1 cellular context compared by ENCODE assay signal in the genomic region with DNA sequence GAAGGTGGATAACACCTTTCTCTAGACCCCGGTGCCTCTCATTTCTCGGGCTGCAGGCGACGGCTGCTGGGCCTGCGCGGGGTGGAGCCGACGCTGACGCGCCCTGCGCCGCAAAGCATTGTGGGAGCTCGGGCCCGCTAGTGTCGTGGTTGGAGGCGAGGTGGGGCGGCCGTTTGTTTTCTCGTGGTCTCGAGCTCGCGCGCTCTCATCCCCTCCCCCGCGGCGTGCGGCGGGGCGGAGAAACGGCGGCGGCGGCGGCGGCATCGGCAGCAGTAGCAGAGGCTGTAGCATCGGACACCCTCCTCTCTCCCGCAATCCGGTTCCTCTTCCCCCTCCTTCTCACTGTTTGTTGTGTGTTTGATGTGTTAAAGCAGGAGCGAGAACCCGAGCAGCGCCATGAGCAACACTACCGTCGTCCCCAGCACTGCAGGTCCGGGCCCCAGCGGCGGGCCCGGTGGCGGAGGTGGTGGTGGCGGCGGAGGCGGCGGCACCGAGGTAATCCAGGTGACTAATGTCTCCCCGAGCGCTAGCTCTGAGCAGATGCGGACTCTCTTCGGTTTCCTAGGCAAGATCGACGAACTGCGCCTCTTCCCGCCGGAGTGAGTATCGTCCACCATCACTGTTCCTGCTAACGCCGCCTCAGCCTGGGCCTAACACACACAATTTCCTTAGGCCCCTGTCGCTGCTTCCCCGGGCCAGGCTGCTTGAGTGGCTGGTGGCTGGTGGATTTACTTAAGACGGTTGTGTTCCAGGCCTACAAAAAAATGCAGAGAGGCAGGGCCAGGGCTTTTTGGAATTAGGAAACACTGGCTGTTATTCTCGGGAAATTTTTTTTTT.
TF ChIP-seq lines count a peak whose summit lies in the region.

A gene with protein sequence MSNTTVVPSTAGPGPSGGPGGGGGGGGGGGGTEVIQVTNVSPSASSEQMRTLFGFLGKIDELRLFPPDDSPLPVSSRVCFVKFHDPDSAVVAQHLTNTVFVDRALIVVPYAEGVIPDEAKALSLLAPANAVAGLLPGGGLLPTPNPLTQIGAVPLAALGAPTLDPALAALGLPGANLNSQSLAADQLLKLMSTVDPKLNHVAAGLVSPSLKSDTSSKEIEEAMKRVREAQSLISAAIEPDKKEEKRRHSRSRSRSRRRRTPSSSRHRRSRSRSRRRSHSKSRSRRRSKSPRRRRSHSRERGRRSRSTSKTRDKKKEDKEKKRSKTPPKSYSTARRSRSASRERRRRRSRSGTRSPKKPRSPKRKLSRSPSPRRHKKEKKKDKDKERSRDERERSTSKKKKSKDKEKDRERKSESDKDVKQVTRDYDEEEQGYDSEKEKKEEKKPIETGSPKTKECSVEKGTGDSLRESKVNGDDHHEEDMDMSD (plus strand): TSS at position 140 of the 837 bp plus-strand sequence. CDS start 257 bp downstream, at position 397.

TF ChIP-seq in WTC11, 78 proteins besides CTCF, POLR2A, EP300 and RAD21 (continued from another document and continues in another):
- TF ChIP-seq, protein P1, sequence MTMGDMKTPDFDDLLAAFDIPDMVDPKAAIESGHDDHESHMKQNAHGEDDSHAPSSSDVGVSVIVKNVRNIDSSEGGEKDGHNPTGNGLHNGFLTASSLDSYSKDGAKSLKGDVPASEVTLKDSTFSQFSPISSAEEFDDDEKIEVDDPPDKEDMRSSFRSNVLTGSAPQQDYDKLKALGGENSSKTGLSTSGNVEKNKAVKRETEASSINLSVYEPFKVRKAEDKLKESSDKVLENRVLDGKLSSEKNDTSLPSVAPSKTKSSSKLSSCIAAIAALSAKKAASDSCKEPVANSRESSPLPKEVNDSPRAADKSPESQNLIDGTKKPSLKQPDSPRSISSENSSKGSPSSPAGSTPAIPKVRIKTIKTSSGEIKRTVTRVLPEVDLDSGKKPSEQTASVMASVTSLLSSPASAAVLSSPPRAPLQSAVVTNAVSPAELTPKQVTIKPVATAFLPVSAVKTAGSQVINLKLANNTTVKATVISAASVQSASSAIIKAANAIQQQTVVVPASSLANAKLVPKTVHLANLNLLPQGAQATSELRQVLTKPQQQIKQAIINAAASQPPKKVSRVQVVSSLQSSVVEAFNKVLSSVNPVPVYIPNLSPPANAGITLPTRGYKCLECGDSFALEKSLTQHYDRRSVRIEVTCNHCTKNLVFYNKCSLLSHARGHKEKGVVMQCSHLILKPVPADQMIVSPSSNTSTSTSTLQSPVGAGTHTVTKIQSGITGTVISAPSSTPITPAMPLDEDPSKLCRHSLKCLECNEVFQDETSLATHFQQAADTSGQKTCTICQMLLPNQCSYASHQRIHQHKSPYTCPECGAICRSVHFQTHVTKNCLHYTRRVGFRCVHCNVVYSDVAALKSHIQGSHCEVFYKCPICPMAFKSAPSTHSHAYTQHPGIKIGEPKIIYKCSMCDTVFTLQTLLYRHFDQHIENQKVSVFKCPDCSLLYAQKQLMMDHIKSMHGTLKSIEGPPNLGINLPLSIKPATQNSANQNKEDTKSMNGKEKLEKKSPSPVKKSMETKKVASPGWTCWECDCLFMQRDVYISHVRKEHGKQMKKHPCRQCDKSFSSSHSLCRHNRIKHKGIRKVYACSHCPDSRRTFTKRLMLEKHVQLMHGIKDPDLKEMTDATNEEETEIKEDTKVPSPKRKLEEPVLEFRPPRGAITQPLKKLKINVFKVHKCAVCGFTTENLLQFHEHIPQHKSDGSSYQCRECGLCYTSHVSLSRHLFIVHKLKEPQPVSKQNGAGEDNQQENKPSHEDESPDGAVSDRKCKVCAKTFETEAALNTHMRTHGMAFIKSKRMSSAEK (CRISPR knock-in tag; IDR thresholded peaks at IDR 0.05; ENCODE audit: borderline replicate concordance), result no peak
- TF ChIP-seq HMGXB4 (CRISPR knock-in tag; IDR thresholded peaks at IDR 0.05) (peak; percentile 93), ZNF396 (CRISPR knock-in tag; IDR thresholded peaks at IDR 0.05; ENCODE audit: borderline replicate concordance) (no peak), ZNF121 (CRISPR knock-in tag; IDR thresholded peaks at IDR 0.05) (no peak), ZNF138 (CRISPR knock-in tag; conservative IDR thresholded peaks at IDR 0.05) (no peak), OVOL2 (CRISPR knock-in tag; IDR thresholded peaks at IDR 0.05; ENCODE audit: borderline replicate concordance) (no peak), KAT7 (CRISPR knock-in tag; IDR thresholded peaks at IDR 0.05; ENCODE audit: borderline replicate concordance) (0 out of 2 replicates have a peak, but pooled peaks have one; percentile 74), ZBTB21 (CRISPR knock-in tag; IDR thresholded peaks at IDR 0.05; ENCODE audit: borderline replicate concordance) (0 out of 2 replicates have a peak, but pooled peaks have one; percentile 50), NFYB (CRISPR knock-in tag; conservative IDR thresholded peaks at IDR 0.05; ENCODE audit: low read depth) (no peak; the same call in 1 of the 2 replicates), CBFB (CRISPR knock-in tag; IDR thresholded peaks at IDR 0.05; ENCODE audit: low read depth) (no peak), SMAD3 (CRISPR knock-in tag; IDR thresholded peaks at IDR 0.05; ENCODE audit: borderline replicate concordance) (peak; percentile 40; the same call in 1 of the 2 replicates), ZSCAN18 (CRISPR knock-in tag; IDR thresholded peaks at IDR 0.05) (no peak), NFATC4 (CRISPR knock-in tag; IDR thresholded peaks at IDR 0.05) (no peak; the same call in 1 of the 2 replicates), PREB (CRISPR knock-in tag; IDR thresholded peaks at IDR 0.05; ENCODE audit: borderline replicate concordance) (no peak), ZNF232 (CRISPR knock-in tag; IDR thresholded peaks at IDR 0.05) (no peak), ATF6 (CRISPR knock-in tag; IDR thresholded peaks at IDR 0.05) (no peak), JAZF1 (CRISPR knock-in tag; IDR thresholded peaks at IDR 0.05) (no peak), SP1 (CRISPR knock-in tag; conservative IDR thresholded peaks at IDR 0.05) (peak; percentile 80), EMX1 (CRISPR knock-in tag; IDR thresholded peaks at IDR 0.05) (0 out of 2 replicates have a peak, but pooled peaks have one; percentile 22), ZNF263 (CRISPR knock-in tag; IDR thresholded peaks at IDR 0.05; ENCODE audit: low read depth) (no peak), FOXK1 (CRISPR knock-in tag; IDR thresholded peaks at IDR 0.05) (peak; percentile 88), JUN (CRISPR knock-in tag; IDR thresholded peaks at IDR 0.05) (peak; percentile 54; the same call in 1 of the 2 replicates), ZNF416 (CRISPR knock-in tag; IDR thresholded peaks at IDR 0.05) (no peak; the same call in 1 of the 2 replicates), GTF2I (CRISPR knock-in tag; conservative IDR thresholded peaks at IDR 0.05) (no peak)
- TF ChIP-seq, protein P2, sequence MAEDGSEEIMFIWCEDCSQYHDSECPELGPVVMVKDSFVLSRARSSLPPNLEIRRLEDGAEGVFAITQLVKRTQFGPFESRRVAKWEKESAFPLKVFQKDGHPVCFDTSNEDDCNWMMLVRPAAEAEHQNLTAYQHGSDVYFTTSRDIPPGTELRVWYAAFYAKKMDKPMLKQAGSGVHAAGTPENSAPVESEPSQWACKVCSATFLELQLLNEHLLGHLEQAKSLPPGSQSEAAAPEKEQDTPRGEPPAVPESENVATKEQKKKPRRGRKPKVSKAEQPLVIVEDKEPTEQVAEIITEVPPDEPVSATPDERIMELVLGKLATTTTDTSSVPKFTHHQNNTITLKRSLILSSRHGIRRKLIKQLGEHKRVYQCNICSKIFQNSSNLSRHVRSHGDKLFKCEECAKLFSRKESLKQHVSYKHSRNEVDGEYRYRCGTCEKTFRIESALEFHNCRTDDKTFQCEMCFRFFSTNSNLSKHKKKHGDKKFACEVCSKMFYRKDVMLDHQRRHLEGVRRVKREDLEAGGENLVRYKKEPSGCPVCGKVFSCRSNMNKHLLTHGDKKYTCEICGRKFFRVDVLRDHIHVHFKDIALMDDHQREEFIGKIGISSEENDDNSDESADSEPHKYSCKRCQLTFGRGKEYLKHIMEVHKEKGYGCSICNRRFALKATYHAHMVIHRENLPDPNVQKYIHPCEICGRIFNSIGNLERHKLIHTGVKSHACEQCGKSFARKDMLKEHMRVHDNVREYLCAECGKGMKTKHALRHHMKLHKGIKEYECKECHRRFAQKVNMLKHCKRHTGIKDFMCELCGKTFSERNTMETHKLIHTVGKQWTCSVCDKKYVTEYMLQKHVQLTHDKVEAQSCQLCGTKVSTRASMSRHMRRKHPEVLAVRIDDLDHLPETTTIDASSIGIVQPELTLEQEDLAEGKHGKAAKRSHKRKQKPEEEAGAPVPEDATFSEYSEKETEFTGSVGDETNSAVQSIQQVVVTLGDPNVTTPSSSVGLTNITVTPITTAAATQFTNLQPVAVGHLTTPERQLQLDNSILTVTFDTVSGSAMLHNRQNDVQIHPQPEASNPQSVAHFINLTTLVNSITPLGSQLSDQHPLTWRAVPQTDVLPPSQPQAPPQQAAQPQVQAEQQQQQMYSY (CRISPR knock-in tag; IDR thresholded peaks at IDR 0.05), result no peak
- TF ChIP-seq, protein P3, sequence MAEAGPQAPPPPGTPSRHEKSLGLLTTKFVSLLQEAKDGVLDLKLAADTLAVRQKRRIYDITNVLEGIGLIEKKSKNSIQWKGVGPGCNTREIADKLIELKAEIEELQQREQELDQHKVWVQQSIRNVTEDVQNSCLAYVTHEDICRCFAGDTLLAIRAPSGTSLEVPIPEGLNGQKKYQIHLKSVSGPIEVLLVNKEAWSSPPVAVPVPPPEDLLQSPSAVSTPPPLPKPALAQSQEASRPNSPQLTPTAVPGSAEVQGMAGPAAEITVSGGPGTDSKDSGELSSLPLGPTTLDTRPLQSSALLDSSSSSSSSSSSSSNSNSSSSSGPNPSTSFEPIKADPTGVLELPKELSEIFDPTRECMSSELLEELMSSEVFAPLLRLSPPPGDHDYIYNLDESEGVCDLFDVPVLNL (CRISPR knock-in tag; IDR thresholded peaks at IDR 0.05; ENCODE audit: borderline replicate concordance, low read depth), result 0 out of 2 replicates have a peak, but pooled peaks have one; percentile 70
- TF ChIP-seq, protein P4, sequence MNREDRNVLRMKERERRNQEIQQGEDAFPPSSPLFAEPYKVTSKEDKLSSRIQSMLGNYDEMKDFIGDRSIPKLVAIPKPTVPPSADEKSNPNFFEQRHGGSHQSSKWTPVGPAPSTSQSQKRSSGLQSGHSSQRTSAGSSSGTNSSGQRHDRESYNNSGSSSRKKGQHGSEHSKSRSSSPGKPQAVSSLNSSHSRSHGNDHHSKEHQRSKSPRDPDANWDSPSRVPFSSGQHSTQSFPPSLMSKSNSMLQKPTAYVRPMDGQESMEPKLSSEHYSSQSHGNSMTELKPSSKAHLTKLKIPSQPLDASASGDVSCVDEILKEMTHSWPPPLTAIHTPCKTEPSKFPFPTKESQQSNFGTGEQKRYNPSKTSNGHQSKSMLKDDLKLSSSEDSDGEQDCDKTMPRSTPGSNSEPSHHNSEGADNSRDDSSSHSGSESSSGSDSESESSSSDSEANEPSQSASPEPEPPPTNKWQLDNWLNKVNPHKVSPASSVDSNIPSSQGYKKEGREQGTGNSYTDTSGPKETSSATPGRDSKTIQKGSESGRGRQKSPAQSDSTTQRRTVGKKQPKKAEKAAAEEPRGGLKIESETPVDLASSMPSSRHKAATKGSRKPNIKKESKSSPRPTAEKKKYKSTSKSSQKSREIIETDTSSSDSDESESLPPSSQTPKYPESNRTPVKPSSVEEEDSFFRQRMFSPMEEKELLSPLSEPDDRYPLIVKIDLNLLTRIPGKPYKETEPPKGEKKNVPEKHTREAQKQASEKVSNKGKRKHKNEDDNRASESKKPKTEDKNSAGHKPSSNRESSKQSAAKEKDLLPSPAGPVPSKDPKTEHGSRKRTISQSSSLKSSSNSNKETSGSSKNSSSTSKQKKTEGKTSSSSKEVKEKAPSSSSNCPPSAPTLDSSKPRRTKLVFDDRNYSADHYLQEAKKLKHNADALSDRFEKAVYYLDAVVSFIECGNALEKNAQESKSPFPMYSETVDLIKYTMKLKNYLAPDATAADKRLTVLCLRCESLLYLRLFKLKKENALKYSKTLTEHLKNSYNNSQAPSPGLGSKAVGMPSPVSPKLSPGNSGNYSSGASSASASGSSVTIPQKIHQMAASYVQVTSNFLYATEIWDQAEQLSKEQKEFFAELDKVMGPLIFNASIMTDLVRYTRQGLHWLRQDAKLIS (CRISPR knock-in tag; IDR thresholded peaks at IDR 0.05; ENCODE audit: borderline replicate concordance), result 0 out of 2 replicates have a peak, but pooled peaks have one; percentile 57
